ENCODE assay signal across 2 cellular contexts in genomic region chr10:101019440-101019703, GRCh38.
TF ChIP-seq lines count a peak whose summit lies in the region.

No MANE protein-coding gene starts in this region.

TF ChIP-seq in IMR-90, 13 proteins besides CTCF, POLR2A, EP300 and RAD21:
- TF ChIP-seq RCOR1 (IDR thresholded peaks at IDR 0.05; ENCODE audit: insufficient replicate concordance, low read length) (no peak), USF2 (IDR thresholded peaks at IDR 0.05; ENCODE audit: low read depth, low read length) (no peak), FOS (IDR thresholded peaks at IDR 0.05; ENCODE audit: low read depth, low read length) (no peak), MXI1 (IDR thresholded peaks at IDR 0.05; ENCODE audit: borderline replicate concordance, low read depth, low read length) (no peak), MAZ (IDR thresholded peaks at IDR 0.05; ENCODE audit: borderline replicate concordance, low read depth, low read length) (no peak), ELK1 (IDR thresholded peaks at IDR 0.05; ENCODE audit: borderline replicate concordance, low read depth, low read length) (no peak), NFE2L2 (IDR thresholded peaks at IDR 0.05; ENCODE audit: low read depth, low read length) (no peak), RFX5 (IDR thresholded peaks at IDR 0.05; ENCODE audit: low read depth, low read length) (no peak), MAFK (IDR thresholded peaks at IDR 0.05; ENCODE audit: low read depth, low read length) (no peak), BHLHE40 (IDR thresholded peaks at IDR 0.05; ENCODE audit: low read depth, low read length) (no peak), CHD1 (IDR thresholded peaks at IDR 0.05; ENCODE audit: low read depth, low read length) (no peak)

TF ChIP-seq in GM12891, 5 proteins besides CTCF, POLR2A, EP300 and RAD21:
- TF ChIP-seq POU2F2 (IDR thresholded peaks at IDR 0.05; ENCODE audit: low read depth, low read length) (no peak), PAX5 (IDR thresholded peaks at IDR 0.05; ENCODE audit: insufficient read depth, low read length, severe bottlenecking) (no peak), SPI1 (IDR thresholded peaks at IDR 0.05; ENCODE audit: low read depth, low read length) (no peak), POLR2AphosphoS5 (IDR thresholded peaks at IDR 0.05; ENCODE audit: low read depth, low read length) (no peak), TAF1 (IDR thresholded peaks at IDR 0.05; ENCODE audit: low read depth, low read length) (no peak)
